Comparison of ENCODE assay signal across 10 cellular contexts in genomic region chr16:12341423-12341822, GRCh38.
DNase-seq lines count a peak whose midpoint lies in the region; ATAC-seq, FAIRE-seq and TF ChIP-seq lines count a peak whose summit lies in the region.
"Had no signal": no experiment of that assay in that cellular context is flagged by ENCODE, and none has a peak within 500 bp of the region (broad histone marks: within the 10 kb centered on the region; RNA-seq: fewer than 3 reads in every experiment).

No MANE protein-coding gene starts in this region.

- H3K27ac ChIP-seq in hepatocyte: no peak overlapping the region

- no peak for TF ChIP-seq POLR2A in H54 (IDR thresholded peaks at IDR 0.05; ENCODE audit: low read depth, low read length)

- intact Hi-C loops in activated CD4-positive, alpha-beta memory T cell treated with anti-CD3 and anti-CD28 coated beads for 36 hours (cut with micrococcal nuclease): no loop called here

- no peaks in the 10 kb centered on the region for H4K20me1 ChIP-seq in hepatocyte (ENCODE audit: insufficient read depth, poor library complexity, severe bottlenecking)

- peak; percentile 11; the same call in 1 of the 2 replicates for TF ChIP-seq CTCF in WI38 (IDR thresholded peaks at IDR 0.05; ENCODE audit: low read depth, low read length)
- no peak for TF ChIP-seq CTCF in hepatocyte (IDR thresholded peaks at IDR 0.05; ENCODE audit: poor library complexity)

- no peak overlapping the region for H3K4me2 ChIP-seq in hepatocyte

- no peak overlapping the region for H2AFZ ChIP-seq in hepatocyte

- no peaks in the 10 kb centered on the region for H3K27me3 ChIP-seq in hepatocyte

- no peak overlapping the region for H3K4me3 Mint-ChIP-seq in activated CD4-positive, alpha-beta memory T cell treated with anti-CD3 and anti-CD28 coated beads for 36 hours
- H3K4me3 Mint-ChIP-seq: activated CD4-positive, alpha-beta memory T cell treated with anti-CD3 and anti-CD28 coated beads, Interleukin-2, amount 10 ng/mL, durations not matched to agents 7 days and 5 days had no signal

- H3K4me1 ChIP-seq in hepatocyte (ENCODE audit: insufficient read depth): no peaks in the 10 kb centered on the region

- FAIRE-seq in H54 (lab: Jason Lieb, UNC): peak; percentile 15

- POLR2A ChIA-PET in activated CD4-positive, alpha-beta memory T cell treated with anti-CD3 and anti-CD28 coated beads for 36 hours (lab: Charles Lee): no interaction called here

- no peak for ATAC-seq in GM21381 (IDR thresholded peaks at IDR 0.05; ENCODE audit: unreplicated experiment)
- ATAC-seq in HG03378 (IDR thresholded peaks at IDR 0.05; ENCODE audit: unreplicated experiment): no peak

- no peaks in the 10 kb centered on the region for H3K36me3 Mint-ChIP-seq in activated CD4-positive, alpha-beta memory T cell treated with anti-CD3 and anti-CD28 coated beads for 36 hours

- H3K9me3 Mint-ChIP-seq in activated CD4-positive, alpha-beta memory T cell treated with anti-CD3 and anti-CD28 coated beads for 36 hours: no peaks in the 10 kb centered on the region
- H3K9me3 Mint-ChIP-seq: activated CD4-positive, alpha-beta memory T cell treated with anti-CD3 and anti-CD28 coated beads, Interleukin-2, amount 10 ng/mL, durations not matched to agents 7 days and 5 days had no signal

- H3K4me1 Mint-ChIP-seq in activated CD4-positive, alpha-beta memory T cell treated with anti-CD3 and anti-CD28 coated beads for 36 hours (ENCODE audit: low read depth): no peaks in the 10 kb centered on the region
- H3K4me1 Mint-ChIP-seq: activated CD4-positive, alpha-beta memory T cell treated with anti-CD3 and anti-CD28 coated beads, Interleukin-2, amount 10 ng/mL, durations not matched to agents 7 days and 5 days had no signal

- 79% methylated on average over 4 of the region's 4 CpGs for WGBS in hepatocyte (ENCODE audit: low lambda C conversion rate, missing lambda C conversion rate)

- CTCF ChIA-PET in activated CD4-positive, alpha-beta memory T cell treated with anti-CD3 and anti-CD28 coated beads for 36 hours (lab: Charles Lee): interaction anchor here (0.6 to 1.2 kb wide), 2 partner anchors 247 to 477 kb away, joined by 3 to 4 read pairs; no protein-coding TSS in a partner anchor

- no peaks in the 10 kb centered on the region for H3K36me3 ChIP-seq in hepatocyte (replicated peaks; ENCODE audit: insufficient read depth, low read depth)

- no peaks in the 10 kb centered on the region for H3K27me3 Mint-ChIP-seq in activated CD4-positive, alpha-beta memory T cell treated with anti-CD3 and anti-CD28 coated beads for 36 hours
- H3K27me3 Mint-ChIP-seq: activated CD4-positive, alpha-beta memory T cell treated with anti-CD3 and anti-CD28 coated beads, Interleukin-2, amount 10 ng/mL, durations not matched to agents 7 days and 5 days had no signal

- H3K79me2 ChIP-seq in hepatocyte: no peaks in the 10 kb centered on the region

- H3K27ac Mint-ChIP-seq in activated CD4-positive, alpha-beta memory T cell treated with anti-CD3 and anti-CD28 coated beads for 36 hours: no peak overlapping the region
- H3K27ac Mint-ChIP-seq: activated CD4-positive, alpha-beta memory T cell treated with anti-CD3 and anti-CD28 coated beads, Interleukin-2, amount 10 ng/mL, durations not matched to agents 7 days and 5 days had no signal

- H3K4me3 ChIP-seq in WI38 (ENCODE audit: low read depth, low read length): no peak overlapping the region
- H3K4me3 ChIP-seq in hepatocyte: no peak overlapping the region

- DNase-seq in AG08396 (ENCODE audit: low spot score) (peak; percentile 27), H54 (ENCODE audit: insufficient read length, low spot score) (peak; percentile 35), hepatocyte (ENCODE audit: low spot score) (peak; percentile 20), retina (no peak)
- no peak for DNase-seq in activated CD4-positive, alpha-beta memory T cell treated with anti-CD3 and anti-CD28 coated beads for 36 hours
- DNase-seq: activated CD4-positive, alpha-beta memory T cell treated with anti-CD3 and anti-CD28 coated beads, Interleukin-2, amount 10 ng/mL, durations not matched to agents 7 days and 5 days; NCI-H2081 had no signal

- no peaks in the 10 kb centered on the region for H3K9me2 ChIP-seq in hepatocyte (replicated peaks; ENCODE audit: insufficient read depth)

- H3K9me3 ChIP-seq in hepatocyte (ENCODE audit: low read depth): no peaks in the 10 kb centered on the region

Comparison
In these comparisons a context has a peak if more than half of its experiments do, and no peak if none do; other contexts are left out.
1. DNase-seq: peak in AG08396 (single experiment), H54 (single experiment) and hepatocyte (single experiment); none in activated CD4-positive, alpha-beta memory T cell treated with anti-CD3 and anti-CD28 coated beads for 36 hours (single experiment) and retina (single experiment).